Comparison of ENCODE assay signal across 13 cellular contexts in the genomic region with DNA sequence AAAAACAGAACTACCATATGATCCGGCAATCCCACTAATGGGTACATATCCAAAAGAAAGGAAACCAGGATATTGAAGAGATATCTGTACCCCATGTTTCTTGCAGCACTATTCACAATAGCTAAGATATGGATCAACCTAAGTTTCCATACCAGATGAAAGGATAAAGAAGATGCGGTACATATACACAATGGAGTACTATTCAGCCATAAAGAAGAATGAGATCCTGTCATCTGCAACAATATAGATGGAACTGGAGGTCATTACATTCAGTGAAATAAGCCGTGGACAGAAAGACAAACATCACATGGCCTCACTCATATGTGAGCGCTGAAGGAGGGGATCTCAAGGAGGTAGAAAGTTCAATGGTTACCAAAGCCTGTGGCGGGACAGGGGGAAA.
"Had no signal": no experiment of that assay in that cellular context is flagged by ENCODE, and none has a peak within 500 bp of the region (broad histone marks: within the 10 kb centered on the region; RNA-seq: fewer than 3 reads in every experiment).

No MANE protein-coding gene starts in this region.

- DNase-seq: amniotic stem cell; cortex of kidney; effector CD4-positive, alpha-beta T cell; esophagus squamous epithelium; glutamatergic neuron; sigmoid colon; stimulated activated CD4-positive, alpha-beta T cell treated with anti-CD3 and anti-CD28 coated beads, Interleukin-1b, Interleukin-23, amount 100 ng/mL, for 48 hours; upper lobe of right lung had no signal

- H3K27me3 ChIP-seq: brain microvascular endothelial cell, esophagus squamous epithelium, pancreas, sigmoid colon, upper lobe of right lung had no signal

- H3K9me3 Mint-ChIP-seq: activated naive CD4-positive, alpha-beta T cell treated with anti-CD3 and anti-CD28 coated beads, Interleukin-2, amount 50 U/mL, for 24 hours; central memory CD8-positive, alpha-beta T cell; stimulated activated naive CD8-positive, alpha-beta T cell treated with anti-CD3 and anti-CD28 coated beads, Interleukin-15, amount 100 ng/mL, for 72 hours had no signal

- H3K27ac ChIP-seq: brain microvascular endothelial cell, pancreas, sigmoid colon, upper lobe of right lung had no signal

- H3K4me3 Mint-ChIP-seq: activated naive CD4-positive, alpha-beta T cell treated with anti-CD3 and anti-CD28 coated beads, Interleukin-2, amount 50 U/mL, for 24 hours; central memory CD8-positive, alpha-beta T cell; stimulated activated naive CD8-positive, alpha-beta T cell treated with anti-CD3 and anti-CD28 coated beads, Interleukin-15, amount 100 ng/mL, for 72 hours had no signal

- H3K4me3 ChIP-seq: esophagus squamous epithelium, pancreas, sigmoid colon, upper lobe of right lung had no signal

- ATAC-seq: pancreas; stimulated activated naive CD8-positive, alpha-beta T cell treated with anti-CD3 and anti-CD28 coated beads, Interleukin-15, amount 100 ng/mL, for 72 hours had no signal

- H3K27me3 Mint-ChIP-seq: activated naive CD4-positive, alpha-beta T cell treated with anti-CD3 and anti-CD28 coated beads, Interleukin-2, amount 50 U/mL, for 24 hours; central memory CD8-positive, alpha-beta T cell; stimulated activated naive CD8-positive, alpha-beta T cell treated with anti-CD3 and anti-CD28 coated beads, Interleukin-15, amount 100 ng/mL, for 72 hours had no signal

- H3K9me3 ChIP-seq: esophagus squamous epithelium, pancreas, sigmoid colon, upper lobe of right lung had no signal

- H3K36me3 ChIP-seq: brain microvascular endothelial cell, pancreas, sigmoid colon, upper lobe of right lung had no signal

- H3K27ac Mint-ChIP-seq: activated naive CD4-positive, alpha-beta T cell treated with anti-CD3 and anti-CD28 coated beads, Interleukin-2, amount 50 U/mL, for 24 hours; stimulated activated naive CD8-positive, alpha-beta T cell treated with anti-CD3 and anti-CD28 coated beads, Interleukin-15, amount 100 ng/mL, for 72 hours had no signal
